ENCODE assay signal across 8 cellular contexts in genomic region chr3:57078366-57079220, GRCh38. TPM values are rescaled to one million over a fixed set of nuclear protein-coding genes. Genes with fewer than 3 reads are reported as not detected.
DNase-seq lines count a peak whose midpoint lies in the region; ATAC-seq and TF ChIP-seq lines count a peak whose summit lies in the region.

No MANE protein-coding gene starts in this region.

- POLR2A ChIA-PET in AG04450 (lab: Yijun Ruan, JAX) = no interaction called here

- H3K4me1 ChIP-seq in right cardiac atrium (ENCODE audit: control insufficient read depth, insufficient read depth, low read length) = no peaks in the 10 kb centered on the region

- no peak for DNase-seq in AG04450 (ENCODE audit: low read depth, low spot score)
- no peak for DNase-seq in GM12864 (ENCODE audit: low read depth)
- peak; percentile 1 for DNase-seq in NCI-H774 (lab: John Stamatoyannopoulos, UW)
- peak; percentile 74 for DNase-seq in amniotic epithelial cell (ENCODE audit: low read depth)
- peak; percentile 61 to 77 (median 68) for DNase-seq in right cardiac atrium
- peak; percentile 91 for DNase-seq in posterior vena cava (ENCODE audit: low spot score)
- no peak for DNase-seq in NCI-H2029 treated with DMSO at 0.1 percent for 48 hours (lab: John Stamatoyannopoulos, UW)
- DNase-seq in NCI-H446 treated with DMSO at 0.1 percent for 48 hours (lab: John Stamatoyannopoulos, UW) = no peak

- H3K27me3 ChIP-seq in AG04450 (ENCODE audit: control insufficient read depth, insufficient read depth, low read length) (peaks cover 25% of the 10 kb centered on the region), right cardiac atrium (ENCODE audit: control insufficient read depth, insufficient read depth) (no peaks in the 10 kb centered on the region)

- intact Hi-C loops in right cardiac atrium (cut with DNase I) (loop anchor here in 3 of 4 donors (5.0 to 10.0 kb wide), 3 partner anchors 71 to 84 kb away; no protein-coding TSS in a partner anchor), posterior vena cava (cut with DNase I) (loop anchor here in 1 of 2 donors (10.0 kb wide), 1 partner anchor 74 kb away; no protein-coding TSS in a partner anchor)

- peaks cover 2% of the 10 kb centered on the region; the same call in 1 of the 2 replicates for H3K9me3 ChIP-seq in AG04450 (ENCODE audit: control insufficient read depth, insufficient read depth, low read length)
- H3K9me3 ChIP-seq in right cardiac atrium (ENCODE audit: control insufficient read depth, low read length) = no peaks in the 10 kb centered on the region

- no peak overlapping the region for H3K27ac ChIP-seq in AG04450 (ENCODE audit: low read depth, low read length)
- H3K27ac ChIP-seq in right cardiac atrium (ENCODE audit: low read length) = no peak overlapping the region

- peak; percentile 16; the same call in 1 of the 2 replicates for TF ChIP-seq CTCF in AG04450 (IDR thresholded peaks at IDR 0.05; ENCODE audit: low read depth, low read length)
- TF ChIP-seq CTCF in GM12864 (IDR thresholded peaks at IDR 0.05; ENCODE audit: low read depth, low read length, missing control alignments) = no peak

- H3K4me3 ChIP-seq in AG04450 (ENCODE audit: low read depth, low read length) (peak overlapping the region; percentile 70), GM12864 (ENCODE audit: low read depth, low read length) (peak overlapping the region; percentile 50), right cardiac atrium (ENCODE audit: low read length) (peak overlapping the region; percentile 61)

- CTCF ChIA-PET in AG04450 (lab: Charles Lee) = interaction anchor here (0.7 to 1.4 kb wide), 2 partner anchors 21 to 56 kb away, joined by 5 read pairs; no protein-coding TSS in a partner anchor

- ATAC-seq in right cardiac atrium = peak; percentile 59 to 64

- under 1% methylated on average over 71 of the region's 71 CpGs for WGBS in right cardiac atrium

RNA-seq across cellular contexts. Expression of gene SPATA12, which starts 18.1 kb away (rescaled TPM):
- polyA plus RNA-seq in AG04450 (2011; rRNA removed) (not detected in 2 replicates), right cardiac atrium (0.02 TPM)
- not detected in 2 replicates for polyA minus RNA-seq in AG04450 (2011; rRNA and poly(A)+ RNA removed)
- total RNA-seq in right cardiac atrium (not detected), posterior vena cava (not detected)

Comparison
In these comparisons a context has a peak if more than half of its experiments do, and no peak if none do; other contexts are left out.
1. DNase-seq: peak in NCI-H774 (single experiment), amniotic epithelial cell (single experiment), right cardiac atrium (3 of 3) and posterior vena cava (single experiment); none in AG04450 (single experiment), GM12864 (single experiment), NCI-H2029 treated with DMSO at 0.1 percent for 48 hours (single experiment) and NCI-H446 treated with DMSO at 0.1 percent for 48 hours (single experiment).
2. Peak in every context shown above with its lines, with median percentiles within 50 percentile points of each other: H3K4me3 ChIP-seq.